ENCODE assay signal across 1 cellular context in genomic region chr17:17001076-17001777, GRCh38.
TF ChIP-seq lines count a peak whose summit lies in the region.

No MANE protein-coding gene starts in this region.

TF ChIP-seq in GM12878, 131 proteins besides CTCF, POLR2A, EP300 and RAD21:
- no peak for TF ChIP-seq SREBF1 (IDR thresholded peaks at IDR 0.05; ENCODE audit: low read length)
- TF ChIP-seq PAX8 (IDR thresholded peaks at IDR 0.05), result no peak
- no peak for TF ChIP-seq CBX5 (IDR thresholded peaks at IDR 0.05; ENCODE audit: low read depth)
- TF ChIP-seq, protein P1, sequence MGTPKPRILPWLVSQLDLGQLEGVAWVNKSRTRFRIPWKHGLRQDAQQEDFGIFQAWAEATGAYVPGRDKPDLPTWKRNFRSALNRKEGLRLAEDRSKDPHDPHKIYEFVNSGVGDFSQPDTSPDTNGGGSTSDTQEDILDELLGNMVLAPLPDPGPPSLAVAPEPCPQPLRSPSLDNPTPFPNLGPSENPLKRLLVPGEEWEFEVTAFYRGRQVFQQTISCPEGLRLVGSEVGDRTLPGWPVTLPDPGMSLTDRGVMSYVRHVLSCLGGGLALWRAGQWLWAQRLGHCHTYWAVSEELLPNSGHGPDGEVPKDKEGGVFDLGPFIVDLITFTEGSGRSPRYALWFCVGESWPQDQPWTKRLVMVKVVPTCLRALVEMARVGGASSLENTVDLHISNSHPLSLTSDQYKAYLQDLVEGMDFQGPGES (IDR thresholded peaks at IDR 0.05), result no peak
- no peak for TF ChIP-seq HCFC1 (IDR thresholded peaks at IDR 0.05; ENCODE audit: low read length)
- no peak for TF ChIP-seq NR2C2 (IDR thresholded peaks at IDR 0.05; ENCODE audit: borderline replicate concordance, control insufficient read depth, insufficient read length, low read depth)
- no peak for TF ChIP-seq DPF2 (IDR thresholded peaks at IDR 0.05)
- TF ChIP-seq CEBPZ (IDR thresholded peaks at IDR 0.05; ENCODE audit: low read depth, low read length), result no peak
- TF ChIP-seq ATF7 (IDR thresholded peaks at IDR 0.05; ENCODE audit: low read depth), result no peak
- no peak for TF ChIP-seq CBFB (IDR thresholded peaks at IDR 0.05; ENCODE audit: low read depth)
- no peak for TF ChIP-seq HDAC2 (IDR thresholded peaks at IDR 0.05)
- no peak for TF ChIP-seq SMC3 (IDR thresholded peaks at IDR 0.05; ENCODE audit: borderline replicate concordance, low read length)
- no peak for TF ChIP-seq CEBPB (IDR thresholded peaks at IDR 0.05; ENCODE audit: borderline replicate concordance in 1 of 2, low read depth in 2 of 2, low read length in 2 of 2)
- TF ChIP-seq RCOR1 (conservative IDR thresholded peaks at IDR 0.05; ENCODE audit: low read depth, low read length), result no peak
